26 cellular contexts compared by ENCODE assay signal in genomic region chr4:114193625-114194399, GRCh38.
"Had no signal": no experiment of that assay in that cellular context is flagged by ENCODE, and none has a peak within 500 bp of the region (broad histone marks: within the 10 kb centered on the region; RNA-seq: fewer than 3 reads in every experiment).

No MANE protein-coding gene starts in this region.

- H3K4me3 ChIP-seq: ascending aorta, breast epithelium, cardiac muscle cell, colonic mucosa, gastroesophageal sphincter had no signal

- H3K4me1 ChIP-seq: ascending aorta, breast epithelium, colonic mucosa, gastroesophageal sphincter had no signal

- H3K27ac ChIP-seq: ascending aorta, breast epithelium, cardiac muscle cell, colonic mucosa, gastroesophageal sphincter had no signal

- H3K27me3 ChIP-seq: ascending aorta, breast epithelium, cardiac muscle cell, colonic mucosa, gastroesophageal sphincter had no signal

- DNase-seq: activated CD4-positive, alpha-beta memory T cell treated with anti-CD3 and anti-CD28 coated beads for 36 hours; activated CD4-positive, alpha-beta T cell treated with anti-CD3 and anti-CD28 coated beads for 36 hours; activated CD4-positive, alpha-beta T cell treated with anti-CD3 and anti-CD28 coated beads, Interleukin-2, amount 10 ng/mL, durations not matched to agents 24 days and 14 days; activated CD4-positive, CD25-positive, alpha-beta regulatory T cell; activated CD4-positive, CD25-positive, alpha-beta regulatory T cell treated with anti-CD3 and anti-CD28 coated beads, Interleukin-2, amount 50 U/mL, for 72 hours; activated CD8-positive, alpha-beta memory T cell treated with anti-CD3 and anti-CD28 coated beads, Interleukin-2, amount 50 U/mL, for 48 hours; activated CD8-positive, alpha-beta T cell treated with anti-CD3 and anti-CD28 coated beads, Interleukin-2, amount 10 ng/mL, durations not matched to agents 7 days and 5 days; activated gamma-delta T cell; activated naive CD4-positive, alpha-beta T cell; activated naive CD4-positive, alpha-beta T cell treated with anti-CD3 and anti-CD28 coated beads, Interleukin-2, amount 10 ng/mL, durations not matched to agents 7 days and 5 days; activated naive CD8-positive, alpha-beta T cell treated with anti-CD3 and anti-CD28 coated beads, Interleukin-2, amount 10 ng/mL, durations not matched to agents 7 days and 5 days; activated T-cell treated with anti-CD3 and anti-CD28 coated beads for 4 hours; activated T-cell treated with anti-CD3 and anti-CD28 coated beads, Interleukin-2, amount 50 U/mL, for 24 hours; activated T-cell treated with anti-CD3 and anti-CD28 coated beads, Interleukin-2, amount 50 U/mL, for 72 hours; central memory CD4-positive, alpha-beta T cell; cerebellar nuclear complex; colonic mucosa; effector CD8-positive, alpha-beta T cell; foreskin melanocyte; T-helper 2 cell had no signal

- H3K9me3 ChIP-seq: breast epithelium, colonic mucosa, gastroesophageal sphincter had no signal

- ATAC-seq: activated CD4-positive, alpha-beta T cell treated with anti-CD3 and anti-CD28 coated beads for 36 hours; activated CD8-positive, alpha-beta T cell treated with anti-CD3 and anti-CD28 coated beads, Interleukin-2, amount 10 ng/mL, durations not matched to agents 7 days and 5 days; activated naive CD4-positive, alpha-beta T cell treated with anti-CD3 and anti-CD28 coated beads, Interleukin-2, amount 50 U/mL, for 72 hours; activated T-cell treated with anti-CD3 and anti-CD28 coated beads, Interleukin-2, amount 50 U/mL, for 72 hours; esophagus mucosa; gastroesophageal sphincter had no signal

- H3K36me3 ChIP-seq: ascending aorta, breast epithelium, cardiac muscle cell, colonic mucosa, gastroesophageal sphincter had no signal
